In the genomic region with DNA sequence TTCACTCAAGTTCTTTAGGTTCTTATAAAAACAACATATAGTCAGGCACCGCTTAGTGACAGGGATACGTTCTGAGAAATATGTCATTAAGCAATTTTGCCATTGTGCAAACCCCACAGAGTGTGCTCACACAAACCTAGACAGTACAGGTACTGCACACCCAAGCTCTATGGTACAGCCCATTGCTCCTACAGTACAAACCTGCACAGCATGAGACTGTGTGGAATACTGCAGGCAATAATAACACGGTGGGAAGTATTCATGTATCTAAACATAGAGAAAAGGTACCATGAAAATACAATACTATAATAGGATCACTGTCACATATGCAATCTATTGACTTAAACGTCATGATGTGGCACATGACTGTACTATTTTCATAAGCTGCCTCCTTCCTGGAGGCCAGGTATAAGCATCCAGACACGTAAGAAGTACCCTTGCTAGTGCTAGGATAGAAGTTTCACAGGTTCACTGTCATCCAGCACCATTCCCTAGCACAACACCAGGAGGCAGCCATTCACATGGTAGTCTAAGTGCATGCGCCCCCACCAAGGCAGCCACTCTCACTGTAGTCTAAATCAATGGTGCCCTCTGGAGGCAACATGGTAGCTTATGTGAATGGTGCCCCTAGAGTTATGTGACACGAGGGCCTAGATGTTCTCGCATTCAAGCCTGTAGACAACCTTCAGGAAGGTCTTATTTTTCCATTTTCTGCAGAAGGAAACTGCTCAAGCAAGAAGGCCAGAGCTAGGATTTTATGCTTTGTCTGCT, we compare ENCODE assay signal across 1 cellular context.
TF ChIP-seq lines count a peak whose summit lies in the region.

No MANE protein-coding gene starts in this region.

TF ChIP-seq in GM12878, 131 proteins besides CTCF, POLR2A, EP300 and RAD21:
- TF ChIP-seq, protein P1, sequence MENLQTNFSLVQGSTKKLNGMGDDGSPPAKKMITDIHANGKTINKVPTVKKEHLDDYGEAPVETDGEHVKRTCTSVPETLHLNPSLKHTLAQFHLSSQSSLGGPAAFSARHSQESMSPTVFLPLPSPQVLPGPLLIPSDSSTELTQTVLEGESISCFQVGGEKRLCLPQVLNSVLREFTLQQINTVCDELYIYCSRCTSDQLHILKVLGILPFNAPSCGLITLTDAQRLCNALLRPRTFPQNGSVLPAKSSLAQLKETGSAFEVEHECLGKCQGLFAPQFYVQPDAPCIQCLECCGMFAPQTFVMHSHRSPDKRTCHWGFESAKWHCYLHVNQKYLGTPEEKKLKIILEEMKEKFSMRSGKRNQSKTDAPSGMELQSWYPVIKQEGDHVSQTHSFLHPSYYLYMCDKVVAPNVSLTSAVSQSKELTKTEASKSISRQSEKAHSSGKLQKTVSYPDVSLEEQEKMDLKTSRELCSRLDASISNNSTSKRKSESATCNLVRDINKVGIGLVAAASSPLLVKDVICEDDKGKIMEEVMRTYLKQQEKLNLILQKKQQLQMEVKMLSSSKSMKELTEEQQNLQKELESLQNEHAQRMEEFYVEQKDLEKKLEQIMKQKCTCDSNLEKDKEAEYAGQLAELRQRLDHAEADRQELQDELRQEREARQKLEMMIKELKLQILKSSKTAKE (IDR thresholded peaks at IDR 0.05; ENCODE audit: low read depth, poor library complexity, severe bottlenecking) = no peak
- peak; percentile 58 for TF ChIP-seq SMC3 (IDR thresholded peaks at IDR 0.05; ENCODE audit: borderline replicate concordance, low read length)
